In the genomic region with DNA sequence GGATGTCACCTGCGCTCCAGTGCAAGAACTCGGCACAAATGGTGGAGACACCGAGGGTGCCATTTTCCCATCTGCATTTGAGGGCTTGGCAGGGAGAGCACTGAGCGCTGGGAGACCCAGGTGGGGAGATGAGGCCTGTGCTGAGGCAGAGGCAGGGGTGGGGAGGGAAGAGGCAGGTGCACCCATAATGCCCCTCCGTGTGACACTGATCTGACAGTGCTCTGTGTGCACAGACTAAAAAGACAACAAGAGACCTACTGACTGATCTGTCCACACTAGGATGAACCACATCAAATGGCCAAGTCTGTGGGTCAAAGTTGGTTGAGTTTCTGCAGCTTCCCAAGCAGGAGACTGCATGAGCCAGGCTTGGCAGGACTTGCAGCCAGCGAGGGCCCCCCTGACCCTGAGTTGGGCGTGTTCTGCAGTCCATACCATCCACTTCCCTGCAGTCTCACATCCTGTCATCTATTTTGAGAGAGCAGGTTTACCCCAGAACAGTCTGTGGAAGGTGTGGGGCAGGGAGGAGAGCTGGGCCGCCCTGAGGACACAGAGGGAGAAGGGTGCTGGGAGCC, we compare ENCODE assay signal across 17 cellular contexts. TPM values are rescaled to one million over a fixed set of nuclear protein-coding genes. Genes with fewer than 3 reads are reported as not detected.
DNase-seq lines count a peak whose midpoint lies in the region; ATAC-seq and TF ChIP-seq lines count a peak whose summit lies in the region.
"Had no signal": no experiment of that assay in that cellular context is flagged by ENCODE, and none has a peak within 500 bp of the region (broad histone marks: within the 10 kb centered on the region; RNA-seq: fewer than 3 reads in every experiment).

No MANE protein-coding gene starts in this region.

- H3K9me3 ChIP-seq in Panc1 (ENCODE audit: control insufficient read depth, insufficient read depth, low read depth, low read length) (no peaks in the 10 kb centered on the region), tibial nerve (no peaks in the 10 kb centered on the region), ascending aorta (no peaks in the 10 kb centered on the region)

- ATAC-seq in activated naive CD8-positive, alpha-beta T cell treated with anti-CD3 and anti-CD28 coated beads, Interleukin-2, amount 10 ng/mL, durations not matched to agents 7 days and 5 days (ENCODE audit: low read depth): peak; percentile 37
- ATAC-seq in Panc1 (no peak), HG03097 (IDR thresholded peaks at IDR 0.05; ENCODE audit: low FRiP score, unreplicated experiment) (no peak)

- in situ Hi-C loops in Panc1 (cut with HindIII; ENCODE audit: low pct_unique_long_range_greater_than_20kb, low sequenced_read_pairs): no loop called here

- peaks cover 10% of the 10 kb centered on the region for H3K27me3 Mint-ChIP-seq in activated naive CD8-positive, alpha-beta T cell treated with anti-CD3 and anti-CD28 coated beads, Interleukin-2, amount 10 ng/mL, durations not matched to agents 7 days and 5 days
- H3K27me3 Mint-ChIP-seq in activated naive CD8-positive, alpha-beta T cell treated with anti-CD3 and anti-CD28 coated beads for 36 hours: no peaks in the 10 kb centered on the region
- H3K27me3 Mint-ChIP-seq: progenitor cell of endocrine pancreas; stimulated activated naive CD8-positive, alpha-beta T cell treated with anti-CD3 and anti-CD28 coated beads, Interleukin-15, Interleukin-2, amounts not matched to agents 100 ng/mL and 50 ng/mL, for 24 hours had no signal

- CTCF ChIA-PET in Panc1 (lab: Charles Lee): no interaction called here

- peaks cover 89% of the 10 kb centered on the region for H3K4me1 ChIP-seq in Panc1 (ENCODE audit: control insufficient read depth, insufficient read depth, low read length)
- peaks cover 0 to 93% (median 59%) of the 10 kb centered on the region in 4 donors for H3K4me1 ChIP-seq in tibial nerve
- peaks cover 13 to 29% of the 10 kb centered on the region in 2 donors for H3K4me1 ChIP-seq in ascending aorta

- H3K36me3 Mint-ChIP-seq in activated naive CD8-positive, alpha-beta T cell treated with anti-CD3 and anti-CD28 coated beads, Interleukin-2, amount 10 ng/mL, durations not matched to agents 7 days and 5 days: no peaks in the 10 kb centered on the region
- peaks cover 1% of the 10 kb centered on the region for H3K36me3 Mint-ChIP-seq in activated naive CD8-positive, alpha-beta T cell treated with anti-CD3 and anti-CD28 coated beads for 36 hours

- WGBS in tibial nerve, 2 donors: 63 to 66% methylated on average over 8 of the region's 8 CpGs

- no peaks in the 10 kb centered on the region for H3K9me3 Mint-ChIP-seq in activated naive CD8-positive, alpha-beta T cell treated with anti-CD3 and anti-CD28 coated beads, Interleukin-2, amount 10 ng/mL, durations not matched to agents 7 days and 5 days
- H3K9me3 Mint-ChIP-seq in activated naive CD8-positive, alpha-beta T cell treated with anti-CD3 and anti-CD28 coated beads for 36 hours: no peaks in the 10 kb centered on the region
- H3K9me3 Mint-ChIP-seq: stimulated activated naive CD8-positive, alpha-beta T cell treated with anti-CD3 and anti-CD28 coated beads, Interleukin-15, Interleukin-2, amounts not matched to agents 100 ng/mL and 50 ng/mL, for 24 hours had no signal

- H3K4me3 Mint-ChIP-seq in activated naive CD8-positive, alpha-beta T cell treated with anti-CD3 and anti-CD28 coated beads, Interleukin-2, amount 10 ng/mL, durations not matched to agents 7 days and 5 days: no peak overlapping the region
- H3K4me3 Mint-ChIP-seq in activated naive CD8-positive, alpha-beta T cell treated with anti-CD3 and anti-CD28 coated beads for 36 hours: no peak overlapping the region
- H3K4me3 Mint-ChIP-seq: stimulated activated naive CD8-positive, alpha-beta T cell treated with anti-CD3 and anti-CD28 coated beads, Interleukin-15, Interleukin-2, amounts not matched to agents 100 ng/mL and 50 ng/mL, for 24 hours had no signal

- peaks cover 20% of the 10 kb centered on the region for H3K4me1 Mint-ChIP-seq in activated naive CD8-positive, alpha-beta T cell treated with anti-CD3 and anti-CD28 coated beads, Interleukin-2, amount 10 ng/mL, durations not matched to agents 7 days and 5 days
- peaks cover 8% of the 10 kb centered on the region for H3K4me1 Mint-ChIP-seq in activated naive CD8-positive, alpha-beta T cell treated with anti-CD3 and anti-CD28 coated beads for 36 hours

- TF ChIP-seq POLR2A in tibial nerve (IDR thresholded peaks at IDR 0.05): no peak

- no TSS peak for BruUV-seq in Panc1 (replicated peaks; lab: Mats Ljungman, UMichigan)

- POLR2A ChIA-PET in activated naive CD8-positive, alpha-beta T cell treated with anti-CD3 and anti-CD28 coated beads, Interleukin-2, amount 10 ng/mL, durations not matched to agents 7 days and 5 days (lab: Charles Lee): interaction anchor here (1.2 kb wide), 1 partner anchor 10 kb away, joined by 3 read pairs; no protein-coding TSS in a partner anchor
- POLR2A ChIA-PET in Panc1 (lab: Charles Lee): interaction anchor here (0.5 kb wide), 1 partner anchor 1204 kb away, joined by 3 read pairs; no protein-coding TSS in a partner anchor

- H3K4me3 ChIP-seq in Panc1 (ENCODE audit: low read depth in 2 of 2, low read length in 2 of 2) (no peak overlapping the region), fibroblast of the aortic adventitia (ENCODE audit: low read depth, low read length) (no peak overlapping the region), tibial nerve (no peak overlapping the region), ascending aorta (no peak overlapping the region)

- H3K27ac Mint-ChIP-seq in activated naive CD8-positive, alpha-beta T cell treated with anti-CD3 and anti-CD28 coated beads, Interleukin-2, amount 10 ng/mL, durations not matched to agents 7 days and 5 days: peak overlapping the region; percentile 79
- no peak overlapping the region for H3K27ac Mint-ChIP-seq in activated naive CD8-positive, alpha-beta T cell treated with anti-CD3 and anti-CD28 coated beads for 36 hours
- H3K27ac Mint-ChIP-seq: progenitor cell of endocrine pancreas had no signal

- no peak for TF ChIP-seq EP300 in tibial nerve (IDR thresholded peaks at IDR 0.05)

- intact Hi-C loops in Panc1 (cut with micrococcal nuclease; ENCODE audit: unreplicated experiment) (no loop called here), ascending aorta (cut with DNase I) (no loop called here)

- TF ChIP-seq CTCF in Panc1 (IDR thresholded peaks at IDR 0.05) (no peak), fibroblast of the aortic adventitia (IDR thresholded peaks at IDR 0.05; ENCODE audit: insufficient read depth, low read length) (no peak), tibial nerve (IDR thresholded peaks at IDR 0.05) (no peak), ascending aorta (IDR thresholded peaks at IDR 0.05) (no peak)

- H3K36me3 ChIP-seq in Panc1 (ENCODE audit: control insufficient read depth, insufficient read depth, low read length): no peaks in the 10 kb centered on the region
- peaks cover 0 to 28% (median 0%) of the 10 kb centered on the region in 3 donors for H3K36me3 ChIP-seq in tibial nerve
- peaks cover 21 to 32% of the 10 kb centered on the region in 2 donors for H3K36me3 ChIP-seq in ascending aorta

- H3K27me3 ChIP-seq in Panc1 (ENCODE audit: control insufficient read depth, insufficient read depth, low read length) (no peaks in the 10 kb centered on the region), tibial nerve (no peaks in the 10 kb centered on the region), ascending aorta (no peaks in the 10 kb centered on the region)

- DNase-seq in activated naive CD8-positive, alpha-beta T cell treated with anti-CD3 and anti-CD28 coated beads, Interleukin-2, amount 10 ng/mL, durations not matched to agents 7 days and 5 days: no peak
- DNase-seq in activated naive CD8-positive, alpha-beta T cell treated with anti-CD3 and anti-CD28 coated beads for 36 hours: no peak
- DNase-seq in Panc1 (ENCODE audit: low read depth, low spot score) (no peak), fibroblast of the aortic adventitia (ENCODE audit: low read depth) (peak; percentile 25), tibial nerve (ENCODE audit: low spot score in 2 of 2) (no peak), ascending aorta (ENCODE audit: low spot score in 2 of 2) (no peak), glomerular visceral epithelial cell (ENCODE audit: extremely low spot score) (no peak)
- DNase-seq: ACHN; activated CD4-positive, alpha-beta T cell treated with anti-CD3 and anti-CD28 coated beads, Interleukin-2, amount 50 U/mL, for 1 hour; activated T-cell treated with anti-CD3 and anti-CD28 coated beads, Interleukin-2, amount 50 U/mL, for 1 hour; caudate nucleus; COR-L47; effector memory CD4-positive, alpha-beta T cell; NCI-H1694 had no signal

- H3K27ac ChIP-seq in Panc1 (ENCODE audit: low read length) (peak overlapping the region; percentile 94), tibial nerve (peak overlapping the region; percentile 66 to 98 (median 90)), ascending aorta (no peak overlapping the region)

RNA-seq across cellular contexts. Expression of a gene that starts 41.9 kb away (rescaled TPM):
- total RNA-seq in activated naive CD8-positive, alpha-beta T cell treated with anti-CD3 and anti-CD28 coated beads, Interleukin-2, amount 10 ng/mL, durations not matched to agents 7 days and 5 days: 10 to 100 TPM in 1 of 2 experiments, 1 to 10 TPM in 1; 8.1 to 10.9 TPM
- 10 to 100 TPM; 18.8 to 19.4 TPM for total RNA-seq in activated naive CD8-positive, alpha-beta T cell treated with anti-CD3 and anti-CD28 coated beads for 36 hours
- total RNA-seq in Panc1 (2021; ENCODE audit: unreplicated experiment) (56.3 TPM), fibroblast of the aortic adventitia (ENCODE audit: low replicate concordance) (44.7 and 64.3 TPM in 2 replicates), tibial nerve (10 to 100 TPM; 25.3 to 53.1 (median 43.3) TPM), ascending aorta (6.7 TPM)
- 74.0 TPM for polyA plus RNA-seq in Panc1 (2012; ENCODE audit: insufficient read length)

Comparison
In these comparisons a context has a peak if more than half of its experiments do, and no peak if none do; other contexts are left out.
1. H3K27ac ChIP-seq: peak in Panc1 (single experiment) and tibial nerve (4 of 4); none in ascending aorta (0 of 2).